ENCODE assay signal across 14 cellular contexts in the genomic region with DNA sequence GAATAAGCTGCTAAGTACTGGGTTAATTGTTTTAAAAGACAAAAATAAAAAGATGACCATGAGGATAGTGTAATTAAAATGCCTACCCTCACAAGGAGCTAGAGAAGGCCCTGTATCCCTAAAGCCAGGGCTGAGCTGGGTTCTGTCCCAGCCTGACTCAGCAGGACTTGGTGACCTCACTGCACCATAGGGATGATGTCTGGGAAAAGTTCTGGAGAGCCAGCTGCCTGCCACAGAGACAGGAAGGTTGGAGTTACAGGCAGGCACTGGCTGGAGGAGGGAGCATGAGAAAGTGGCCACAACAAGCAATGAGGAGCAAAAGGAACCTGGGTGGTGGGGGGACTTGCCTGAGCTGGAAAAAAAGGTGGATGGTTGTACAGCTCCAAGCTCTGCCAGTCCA. TPM values are rescaled to one million over a fixed set of nuclear protein-coding genes. Genes with fewer than 3 reads are reported as not detected.
A peak's percentile ranks its signal among the peaks of the same experiment; 100 is the strongest.
DNase-seq lines count a peak whose midpoint lies in the region; ATAC-seq and TF ChIP-seq lines count a peak whose summit lies in the region.
"Had no signal": no experiment of that assay in that cellular context is flagged by ENCODE, and none has a peak within 500 bp of the region (broad histone marks: within the 10 kb centered on the region; RNA-seq: fewer than 3 reads in every experiment).

No MANE protein-coding gene starts in this region.

- peaks cover 0 to 8% (median 0%) of the 10 kb centered on the region in 12 donors for H3K4me1 ChIP-seq in heart left ventricle
- peaks cover 9% of the 10 kb centered on the region for H3K4me1 ChIP-seq in body of pancreas
- H3K4me1 ChIP-seq in mesenchymal stem cell (ENCODE audit: control insufficient read depth, insufficient read depth, low read depth, low read length) = no peaks in the 10 kb centered on the region
- H3K4me1 ChIP-seq in breast epithelium = no peaks in the 10 kb centered on the region

- TF ChIP-seq CTCF in heart left ventricle (IDR thresholded peaks at IDR 0.05) (no peak), body of pancreas (IDR thresholded peaks at IDR 0.05) (no peak), breast epithelium (IDR thresholded peaks at IDR 0.05) (no peak)

- no peak overlapping the region for H2AK5ac ChIP-seq in mesenchymal stem cell (ENCODE audit: low read length, severe bottlenecking)

- H3K27me3 ChIP-seq in heart left ventricle (peaks cover 0 to 4% (median 0%) of the 10 kb centered on the region in 9 donors), body of pancreas (no peaks in the 10 kb centered on the region), mesenchymal stem cell (ENCODE audit: control insufficient read depth in 1 of 2, insufficient read depth in 1 of 2, low read length in 2 of 2) (peaks cover 0 to 16% of the 10 kb centered on the region in 2 experiments), breast epithelium (no peaks in the 10 kb centered on the region)

- H3K14ac ChIP-seq in mesenchymal stem cell (ENCODE audit: low read length in 2 of 2) = no peak overlapping the region

- H3K36me3 ChIP-seq in heart left ventricle (no peaks in the 10 kb centered on the region), body of pancreas (replicated peaks in 1 of 2; ENCODE audit: insufficient read depth in 1 of 2, low read depth in 2 of 2) (no peaks in the 10 kb centered on the region), mesenchymal stem cell (ENCODE audit: control insufficient read depth in 1 of 2, insufficient read depth in 2 of 2, low read depth in 1 of 2, low read length in 2 of 2) (no peaks in the 10 kb centered on the region), breast epithelium (no peaks in the 10 kb centered on the region)

- H2AFZ ChIP-seq in mesenchymal stem cell (ENCODE audit: low read depth, low read length) = no peak overlapping the region
- H2AFZ ChIP-seq: GM23248 had no signal

- H3K18ac ChIP-seq in mesenchymal stem cell (ENCODE audit: low read depth in 1 of 2, low read length in 2 of 2) = no peak overlapping the region

- H2BK15ac ChIP-seq in mesenchymal stem cell (ENCODE audit: low read depth, poor library complexity, severe bottlenecking) = no peak overlapping the region

- H4K91ac ChIP-seq in mesenchymal stem cell (ENCODE audit: low read length) = no peak overlapping the region

- H3K27ac ChIP-seq in heart left ventricle (no peak overlapping the region), body of pancreas (peak overlapping the region in 2 of 4 donors; percentile 27 to 54), mesenchymal stem cell (ENCODE audit: low read length, poor library complexity, severe bottlenecking) (no peak overlapping the region), breast epithelium (no peak overlapping the region)
- H3K27ac ChIP-seq: GM23248, HL-60 had no signal

- H2BK12ac ChIP-seq in mesenchymal stem cell (ENCODE audit: low read length in 2 of 2) = no peak overlapping the region

- no peak overlapping the region for H3K9ac ChIP-seq in mesenchymal stem cell (ENCODE audit: low read length)
- H3K9ac ChIP-seq: GM23248 had no signal

- H2BK5ac ChIP-seq in mesenchymal stem cell (ENCODE audit: low read depth, low read length, poor library complexity, severe bottlenecking) = no peak overlapping the region

- H3K4me2 ChIP-seq in mesenchymal stem cell (ENCODE audit: low read length, poor library complexity, severe bottlenecking) = no peak overlapping the region

- peak; percentile 24 for DNase-seq in cardiac septum (ENCODE audit: low spot score)
- no peak for DNase-seq in heart left ventricle
- DNase-seq in body of pancreas = peak; percentile 77 to 87 (median 84)
- peak; percentile 64 for DNase-seq in mesenchymal stem cell
- no peak for DNase-seq in breast epithelium (ENCODE audit: low spot score in 2 of 2)
- DNase-seq in NCI-H446 (lab: John Stamatoyannopoulos, UW) = no peak
- DNase-seq: Calu3; CD4-positive, alpha-beta T cell; DMS153; GM23248 had no signal

- intact Hi-C loops in cardiac septum (cut with DNase I) = loop anchor here (10.0 kb wide), 1 partner anchor 264 kb away; no protein-coding TSS in a partner anchor
- intact Hi-C loops in heart left ventricle (cut with DNase I) = loop anchor here in 6 of 10 donors (10.0 kb wide), 4 partner anchors 136 to 594 kb away; no protein-coding TSS in a partner anchor
- intact Hi-C loops in body of pancreas (cut with DNase I) = no loop called here
- intact Hi-C loops in breast epithelium (cut with DNase I; ENCODE audit: low total_unique reads) = no loop called here

- H3K23ac ChIP-seq in mesenchymal stem cell (ENCODE audit: low read length in 2 of 2) = no peak overlapping the region

- no peak overlapping the region for H2BK120ac ChIP-seq in mesenchymal stem cell (ENCODE audit: low read depth, low read length)

- H3K4me3 ChIP-seq in heart left ventricle (no peak overlapping the region), body of pancreas (no peak overlapping the region), mesenchymal stem cell (ENCODE audit: insufficient read depth in 1 of 2, low read depth in 1 of 2, low read length in 2 of 2) (no peak overlapping the region), breast epithelium (no peak overlapping the region)
- H3K4me3 ChIP-seq: GM12878, GM23248 had no signal

- no peaks in the 10 kb centered on the region for H3K79me1 ChIP-seq in mesenchymal stem cell (replicated peaks; ENCODE audit: low read length, poor library complexity, severe bottlenecking)

- no peak overlapping the region for H3K4ac ChIP-seq in mesenchymal stem cell (ENCODE audit: low read depth in 1 of 2, low read length in 2 of 2)

- TF ChIP-seq POLR2A in heart left ventricle (IDR thresholded peaks at IDR 0.05) (no peak), body of pancreas (IDR thresholded peaks at IDR 0.05) (no peak), breast epithelium (IDR thresholded peaks at IDR 0.05) (no peak)

- H3K9me3 ChIP-seq in heart left ventricle (no peaks in the 10 kb centered on the region), body of pancreas (no peaks in the 10 kb centered on the region), mesenchymal stem cell (ENCODE audit: control insufficient read depth, low read length) (no peaks in the 10 kb centered on the region), breast epithelium (no peaks in the 10 kb centered on the region)

- no peak for ATAC-seq in heart left ventricle
- ATAC-seq in body of pancreas = peak; percentile 98
- ATAC-seq in HG02870 (IDR thresholded peaks at IDR 0.05; ENCODE audit: unreplicated experiment) = no peak
- ATAC-seq: GM12878, HCT116 had no signal

- no peak overlapping the region for H4K8ac ChIP-seq in mesenchymal stem cell (ENCODE audit: low read length)

RNA-seq across cellular contexts. Expression of a gene that starts 5.7 kb away (rescaled TPM):
- 0.05 TPM for total RNA-seq in cardiac septum
- total RNA-seq in heart left ventricle = under 1 TPM in 1 of 9 donors, not detected in 8; 0.17 TPM
- under 1 TPM in 1 of 2 donors, not detected in 1; 0.01 TPM for polyA plus RNA-seq in heart left ventricle
- under 1 TPM in 1 of 2 donors, not detected in 1; 0.26 TPM for total RNA-seq in body of pancreas
- polyA plus RNA-seq in mesenchymal stem cell (2013, experiment 1 of 2) = 0.10 TPM
- 0.10 TPM for polyA plus RNA-seq in mesenchymal stem cell (2013, experiment 2 of 2)
- total RNA-seq in breast epithelium = under 1 TPM in 2 of 3 donors, not detected in 1; under 0.01 TPM
- total RNA-seq: Calu3; CD4-positive, alpha-beta T cell; GM23248 had no signal
- polyA plus RNA-seq: GM23248 had no signal

Comparison
In these comparisons a context has a peak if more than half of its experiments do, and no peak if none do; other contexts are left out.
1. DNase-seq: peak in cardiac septum (single experiment), body of pancreas (4 of 4) and mesenchymal stem cell (single experiment); none in heart left ventricle (0 of 5), breast epithelium (0 of 2) and NCI-H446 (0 of 2).
2. intact Hi-C loops: an anchor here in cardiac septum (10.0 kb wide) and heart left ventricle (10.0 kb wide); none called in body of pancreas and breast epithelium.